ENCODE assay signal across 2 cellular contexts in the genomic region with DNA sequence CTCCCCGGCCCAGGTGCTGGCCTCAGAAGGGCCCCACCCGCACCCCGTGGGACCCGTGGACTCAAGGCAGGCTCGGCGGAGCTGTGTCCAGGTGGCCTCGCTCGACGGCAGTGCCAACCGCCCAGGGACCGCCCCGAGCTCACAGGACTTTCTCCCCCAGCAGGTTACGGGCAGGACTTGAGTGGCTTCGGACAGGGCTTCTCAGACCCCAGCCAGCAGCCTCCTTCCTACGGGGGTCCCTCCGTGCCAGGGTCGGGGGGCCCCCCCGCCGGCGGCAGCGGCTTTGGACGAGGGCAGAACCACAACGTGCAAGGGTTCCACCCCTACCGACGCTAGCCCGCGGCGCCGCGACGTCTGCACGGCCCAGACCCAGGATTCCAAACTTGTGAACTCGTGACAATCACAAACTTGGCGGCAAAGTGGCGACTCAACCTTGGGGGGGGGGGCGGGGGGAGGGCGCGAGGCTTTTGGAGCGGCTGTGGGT.
TF ChIP-seq lines count a peak whose summit lies in the region.

No MANE protein-coding gene starts in this region.

TF ChIP-seq in GM23338, 12 proteins besides CTCF, POLR2A, EP300 and RAD21:
- TF ChIP-seq ZNF462 (CRISPR knock-in tag; IDR thresholded peaks at IDR 0.05) (no peak), STAT1 (IDR thresholded peaks at IDR 0.05; ENCODE audit: unreplicated experiment) (no peak), JUNB (IDR thresholded peaks at IDR 0.05; ENCODE audit: unreplicated experiment) (no peak), ETS1 (IDR thresholded peaks at IDR 0.05) (no peak), EZH2 (IDR thresholded peaks at IDR 0.05; ENCODE audit: low read depth, unreplicated experiment) (no peak), CREB1 (CRISPR knock-in tag; IDR thresholded peaks at IDR 0.05; ENCODE audit: low read depth) (no peak), NANOG (IDR thresholded peaks at IDR 0.05; ENCODE audit: borderline replicate concordance) (no peak), ZNF331 (CRISPR knock-in tag; IDR thresholded peaks at IDR 0.05; ENCODE audit: low read depth) (no peak)
TF ChIP-seq in GM23338: peak in this region for 0.

TF ChIP-seq in K562, 482 proteins besides CTCF, POLR2A, EP300 and RAD21:
- TF ChIP-seq, protein P1, sequence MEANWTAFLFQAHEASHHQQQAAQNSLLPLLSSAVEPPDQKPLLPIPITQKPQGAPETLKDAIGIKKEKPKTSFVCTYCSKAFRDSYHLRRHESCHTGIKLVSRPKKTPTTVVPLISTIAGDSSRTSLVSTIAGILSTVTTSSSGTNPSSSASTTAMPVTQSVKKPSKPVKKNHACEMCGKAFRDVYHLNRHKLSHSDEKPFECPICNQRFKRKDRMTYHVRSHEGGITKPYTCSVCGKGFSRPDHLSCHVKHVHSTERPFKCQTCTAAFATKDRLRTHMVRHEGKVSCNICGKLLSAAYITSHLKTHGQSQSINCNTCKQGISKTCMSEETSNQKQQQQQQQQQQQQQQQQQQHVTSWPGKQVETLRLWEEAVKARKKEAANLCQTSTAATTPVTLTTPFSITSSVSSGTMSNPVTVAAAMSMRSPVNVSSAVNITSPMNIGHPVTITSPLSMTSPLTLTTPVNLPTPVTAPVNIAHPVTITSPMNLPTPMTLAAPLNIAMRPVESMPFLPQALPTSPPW (CRISPR knock-in tag; IDR thresholded peaks at IDR 0.05) = peak; percentile 71
- no peak for TF ChIP-seq RUNX1 (IDR thresholded peaks at IDR 0.05; ENCODE audit: low read depth)
- TF ChIP-seq, protein P2, sequence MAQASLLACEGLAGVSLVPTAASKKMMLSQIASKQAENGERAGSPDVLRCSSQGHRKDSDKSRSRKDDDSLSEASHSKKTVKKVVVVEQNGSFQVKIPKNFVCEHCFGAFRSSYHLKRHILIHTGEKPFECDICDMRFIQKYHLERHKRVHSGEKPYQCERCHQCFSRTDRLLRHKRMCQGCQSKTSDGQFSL (CRISPR knock-in tag; IDR thresholded peaks at IDR 0.05) = peak; percentile 86
- TF ChIP-seq, protein P2 (tag; IDR thresholded peaks at IDR 0.05) = no peak
- TF ChIP-seq, protein P3, sequence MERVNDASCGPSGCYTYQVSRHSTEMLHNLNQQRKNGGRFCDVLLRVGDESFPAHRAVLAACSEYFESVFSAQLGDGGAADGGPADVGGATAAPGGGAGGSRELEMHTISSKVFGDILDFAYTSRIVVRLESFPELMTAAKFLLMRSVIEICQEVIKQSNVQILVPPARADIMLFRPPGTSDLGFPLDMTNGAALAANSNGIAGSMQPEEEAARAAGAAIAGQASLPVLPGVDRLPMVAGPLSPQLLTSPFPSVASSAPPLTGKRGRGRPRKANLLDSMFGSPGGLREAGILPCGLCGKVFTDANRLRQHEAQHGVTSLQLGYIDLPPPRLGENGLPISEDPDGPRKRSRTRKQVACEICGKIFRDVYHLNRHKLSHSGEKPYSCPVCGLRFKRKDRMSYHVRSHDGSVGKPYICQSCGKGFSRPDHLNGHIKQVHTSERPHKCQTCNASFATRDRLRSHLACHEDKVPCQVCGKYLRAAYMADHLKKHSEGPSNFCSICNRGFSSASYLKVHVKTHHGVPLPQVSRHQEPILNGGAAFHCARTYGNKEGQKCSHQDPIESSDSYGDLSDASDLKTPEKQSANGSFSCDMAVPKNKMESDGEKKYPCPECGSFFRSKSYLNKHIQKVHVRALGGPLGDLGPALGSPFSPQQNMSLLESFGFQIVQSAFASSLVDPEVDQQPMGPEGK (CRISPR knock-in tag; IDR thresholded peaks at IDR 0.05; ENCODE audit: borderline replicate concordance) = no peak
- TF ChIP-seq, protein P4, sequence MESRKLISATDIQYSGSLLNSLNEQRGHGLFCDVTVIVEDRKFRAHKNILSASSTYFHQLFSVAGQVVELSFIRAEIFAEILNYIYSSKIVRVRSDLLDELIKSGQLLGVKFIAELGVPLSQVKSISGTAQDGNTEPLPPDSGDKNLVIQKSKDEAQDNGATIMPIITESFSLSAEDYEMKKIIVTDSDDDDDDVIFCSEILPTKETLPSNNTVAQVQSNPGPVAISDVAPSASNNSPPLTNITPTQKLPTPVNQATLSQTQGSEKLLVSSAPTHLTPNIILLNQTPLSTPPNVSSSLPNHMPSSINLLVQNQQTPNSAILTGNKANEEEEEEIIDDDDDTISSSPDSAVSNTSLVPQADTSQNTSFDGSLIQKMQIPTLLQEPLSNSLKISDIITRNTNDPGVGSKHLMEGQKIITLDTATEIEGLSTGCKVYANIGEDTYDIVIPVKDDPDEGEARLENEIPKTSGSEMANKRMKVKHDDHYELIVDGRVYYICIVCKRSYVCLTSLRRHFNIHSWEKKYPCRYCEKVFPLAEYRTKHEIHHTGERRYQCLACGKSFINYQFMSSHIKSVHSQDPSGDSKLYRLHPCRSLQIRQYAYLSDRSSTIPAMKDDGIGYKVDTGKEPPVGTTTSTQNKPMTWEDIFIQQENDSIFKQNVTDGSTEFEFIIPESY (CRISPR knock-in tag; IDR thresholded peaks at IDR 0.05) = peak; percentile 82
- peak; percentile 67; the same call in 1 of the 2 replicates for TF ChIP-seq POLR2G (IDR thresholded peaks at IDR 0.05; ENCODE audit: low read depth, low read length)
- no peak for TF ChIP-seq TSHZ1 (CRISPR knock-in tag; IDR thresholded peaks at IDR 0.05)
- peak; percentile 39 for TF ChIP-seq PRPF4 (IDR thresholded peaks at IDR 0.05; ENCODE audit: insufficient read depth, low read depth, low read length, poor library complexity, severe bottlenecking)
- no peak for TF ChIP-seq NR0B1 (IDR thresholded peaks at IDR 0.05; ENCODE audit: partially characterized antibody)
- TF ChIP-seq CXXC5 (CRISPR knock-in tag; IDR thresholded peaks at IDR 0.05) = no peak
- TF ChIP-seq RBM22 (IDR thresholded peaks at IDR 0.05; ENCODE audit: low read depth, low read length, poor library complexity, severe bottlenecking) = peak; percentile 88
- TF ChIP-seq, protein P5, sequence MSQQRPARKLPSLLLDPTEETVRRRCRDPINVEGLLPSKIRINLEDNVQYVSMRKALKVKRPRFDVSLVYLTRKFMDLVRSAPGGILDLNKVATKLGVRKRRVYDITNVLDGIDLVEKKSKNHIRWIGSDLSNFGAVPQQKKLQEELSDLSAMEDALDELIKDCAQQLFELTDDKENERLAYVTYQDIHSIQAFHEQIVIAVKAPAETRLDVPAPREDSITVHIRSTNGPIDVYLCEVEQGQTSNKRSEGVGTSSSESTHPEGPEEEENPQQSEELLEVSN (IDR thresholded peaks at IDR 0.05; ENCODE audit: borderline replicate concordance in 1 of 2, extremely low read depth in 1 of 2, insufficient read depth in 1 of 2, insufficient read length in 1 of 2, low read depth in 1 of 2, low read length in 1 of 2, poor library complexity in 1 of 2, severe bottlenecking in 1 of 2) = peak; percentile 63 to 90
- TF ChIP-seq HMGN3 (IDR thresholded peaks at IDR 0.05; ENCODE audit: borderline replicate concordance, extremely low read depth, insufficient read length, low read depth, low read length) = peak; percentile 30
- 0 out of 2 replicates have a peak, but pooled peaks have one; percentile 41 for TF ChIP-seq HNRNPL (IDR thresholded peaks at IDR 0.05; ENCODE audit: low read depth, low read length)
- TF ChIP-seq MCM2 (IDR thresholded peaks at IDR 0.05; ENCODE audit: low read depth) = no peak
- TF ChIP-seq CREBBP (IDR thresholded peaks at IDR 0.05; ENCODE audit: low read depth, low read length) = no peak
- TF ChIP-seq L3MBTL2 (IDR thresholded peaks at IDR 0.05) = peak; percentile 23
